In the genomic region with DNA sequence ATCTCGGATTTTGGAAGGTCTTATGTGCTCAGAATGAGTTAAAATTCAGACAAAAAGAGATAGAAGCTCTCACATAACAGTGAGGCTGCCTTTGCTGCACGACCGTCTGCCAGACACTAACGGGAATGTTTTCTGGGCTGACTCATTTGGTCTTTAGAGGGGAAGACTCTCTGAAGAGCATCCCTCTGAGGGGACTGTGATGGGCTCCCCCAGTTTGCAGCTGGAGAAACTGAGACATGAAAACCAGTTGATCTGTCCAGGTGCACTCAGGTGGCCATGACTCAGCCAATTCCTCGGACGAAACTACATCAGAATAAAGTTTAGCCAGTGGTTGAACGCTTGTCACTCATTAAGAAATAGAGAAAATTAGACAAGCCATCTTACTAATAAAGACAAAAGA, we compare ENCODE assay signal across 17 cellular contexts.
"Had no signal": no experiment of that assay in that cellular context is flagged by ENCODE, and none has a peak within 500 bp of the region (broad histone marks: within the 10 kb centered on the region; RNA-seq: fewer than 3 reads in every experiment).

No MANE protein-coding gene starts in this region.

- H3K4me1 ChIP-seq: SJSA1 had no signal

- H3K27ac ChIP-seq: HL-60, SJSA1, SK-N-MC had no signal

- H3K36me3 ChIP-seq: MG63, SJSA1 had no signal

- H3K27me3 ChIP-seq: MG63 had no signal

- DNase-seq: Karpas-422, KG1, MG63, NCI-H1092 treated with DMSO at 0.1 percent for 48 hours, NCI-H1436, NCI-H187 treated with DMSO at 0.1 percent for 48 hours, NCI-H2029 treated with DMSO at 0.1 percent for 48 hours, NCI-H2227 treated with DMSO at 0.1 percent for 48 hours, NCI-H524, NCI-H526 treated with DMSO at 0.1 percent for 48 hours, NCI-H748 treated with DMSO at 0.1 percent for 48 hours, Right ventricle myocardium superior, RPMI8226, SIG-M5 had no signal

- H3K4me3 ChIP-seq: MG63, SJSA1, SK-N-MC had no signal
